Comparison of ENCODE assay signal across 1 cellular context in genomic region chr9:100364013-100364412, GRCh38.
TF ChIP-seq lines count a peak whose summit lies in the region.

No MANE protein-coding gene starts in this region.

TF ChIP-seq in HepG2, 621 proteins besides CTCF, POLR2A, EP300 and RAD21 (continued from another document):
- TF ChIP-seq SP5 (CRISPR knock-in tag; IDR thresholded peaks at IDR 0.05; ENCODE audit: borderline replicate concordance, low read depth) (no peak), HIC2 (CRISPR knock-in tag; IDR thresholded peaks at IDR 0.05; ENCODE audit: low read depth) (no peak), ZBTB21 (CRISPR knock-in tag; IDR thresholded peaks at IDR 0.05) (no peak), ZNF772 (CRISPR knock-in tag; IDR thresholded peaks at IDR 0.05) (no peak), FOXA1 (IDR thresholded peaks at IDR 0.05) (no peak), FOXA1 (CRISPR knock-in tag; IDR thresholded peaks at IDR 0.05) (peak; percentile 72), ZNF672 (CRISPR knock-in tag; IDR thresholded peaks at IDR 0.05) (no peak), NFKB2 (CRISPR knock-in tag; IDR thresholded peaks at IDR 0.05; ENCODE audit: borderline replicate concordance) (no peak), ZNF563 (CRISPR knock-in tag; IDR thresholded peaks at IDR 0.05) (no peak), ZFP36L1 (CRISPR knock-in tag; IDR thresholded peaks at IDR 0.05) (no peak), NR2F6 (IDR thresholded peaks at IDR 0.05) (no peak), NR2F6 (CRISPR knock-in tag; IDR thresholded peaks at IDR 0.05) (no peak), HMG20B (CRISPR knock-in tag; conservative IDR thresholded peaks at IDR 0.05) (0 out of 2 replicates have a peak, but pooled peaks have one; percentile 38), NCOA2 (CRISPR knock-in tag; IDR thresholded peaks at IDR 0.05) (0 out of 2 replicates have a peak, but pooled peaks have one; percentile 22), ZNF781 (CRISPR knock-in tag; IDR thresholded peaks at IDR 0.05; ENCODE audit: borderline replicate concordance, not compliant biosample characterization) (no peak), HMG20A (CRISPR knock-in tag; IDR thresholded peaks at IDR 0.05; ENCODE audit: borderline replicate concordance) (peak; percentile 29; the same call in 1 of the 2 replicates), CENPT (CRISPR knock-in tag; IDR thresholded peaks at IDR 0.05; ENCODE audit: low read depth) (no peak), TFE3 (CRISPR knock-in tag; IDR thresholded peaks at IDR 0.05) (no peak), ZHX1 (CRISPR knock-in tag; IDR thresholded peaks at IDR 0.05; ENCODE audit: low read depth) (no peak), ZBTB20 (CRISPR knock-in tag; IDR thresholded peaks at IDR 0.05; ENCODE audit: borderline replicate concordance, low read depth) (no peak), ZBTB44 (CRISPR knock-in tag; IDR thresholded peaks at IDR 0.05) (no peak), MIER2 (CRISPR knock-in tag; IDR thresholded peaks at IDR 0.05) (no peak), YEATS4 (CRISPR knock-in tag; IDR thresholded peaks at IDR 0.05; ENCODE audit: borderline replicate concordance) (no peak), HNF1A (IDR thresholded peaks at IDR 0.05; ENCODE audit: low read depth) (no peak), HNF1A (CRISPR knock-in tag; IDR thresholded peaks at IDR 0.05; ENCODE audit: borderline replicate concordance) (0 out of 2 replicates have a peak, but pooled peaks have one; percentile 27), ZNF629 (CRISPR knock-in tag; conservative IDR thresholded peaks at IDR 0.05) (no peak), NFE2 (CRISPR knock-in tag; IDR thresholded peaks at IDR 0.05) (no peak), BCL6 (CRISPR knock-in tag; IDR thresholded peaks at IDR 0.05) (peak; percentile 70), MYPOP (CRISPR knock-in tag; IDR thresholded peaks at IDR 0.05) (no peak), ZNF280D (CRISPR knock-in tag; IDR thresholded peaks at IDR 0.05) (peak; percentile 84), ZNF253 (CRISPR knock-in tag; IDR thresholded peaks at IDR 0.05; ENCODE audit: borderline replicate concordance) (peak; percentile 99), ZNF687 (CRISPR knock-in tag; IDR thresholded peaks at IDR 0.05) (no peak), ZNF367 (CRISPR knock-in tag; IDR thresholded peaks at IDR 0.05; ENCODE audit: borderline replicate concordance) (no peak), REL (CRISPR knock-in tag; conservative IDR thresholded peaks at IDR 0.05) (no peak)
TF ChIP-seq in HepG2: peak in this region for 19.
